8 cellular contexts compared by ENCODE assay signal in genomic region chr14:21846227-21846885, GRCh38.
DNase-seq lines count a peak whose midpoint lies in the region; ATAC-seq, FAIRE-seq and TF ChIP-seq lines count a peak whose summit lies in the region.

No MANE protein-coding gene starts in this region.

- peak; percentile 75 for TF ChIP-seq CTCF in GM12865 (IDR thresholded peaks at IDR 0.05; ENCODE audit: insufficient read depth, low read depth, low read length, missing control alignments)
- TF ChIP-seq CTCF in pancreas (IDR thresholded peaks at IDR 0.05): peak in 3 of 4 donors; percentile 33 to 48 (median 36)

- no peaks in the 10 kb centered on the region for H3K9me3 ChIP-seq in pancreas

- H3K4me3 ChIP-seq in GM12865 (ENCODE audit: low read depth, low read length) (no peak overlapping the region), pancreas (no peak overlapping the region)
- H3K4me3 ChIP-seq in Jurkat, Clone E6-1 (ENCODE audit: low read length): peak overlapping the region; percentile 48

- no peak overlapping the region for H3K27ac ChIP-seq in pancreas

- H3K27me3 ChIP-seq in pancreas: peaks cover 0 to 6% (median 0%) of the 10 kb centered on the region in 4 donors

- 21 to 30% methylated on average over 13 of the region's 13 CpGs for WGBS in pancreas, 2 donors

- H3K4me1 ChIP-seq in pancreas: no peaks in the 10 kb centered on the region

- ATAC-seq in pancreas (peak in 3 of 4 donors; percentile 39 to 75 (median 49)), GM18498 (IDR thresholded peaks at IDR 0.05; ENCODE audit: unreplicated experiment) (no peak)

- intact Hi-C loops in pancreas (cut with DNase I): no loop called here

- no peaks in the 10 kb centered on the region for H3K36me3 ChIP-seq in pancreas

- FAIRE-seq in pancreas (lab: Jason Lieb, UNC) (no peak), frontal cortex (lab: Jason Lieb, UNC) (no peak)

- peak; percentile 33 for DNase-seq in GM12865 (ENCODE audit: low read depth)
- DNase-seq in Jurkat, Clone E6-1 (ENCODE audit: low read depth, low spot score): peak; percentile 39
- peak; percentile 39 for DNase-seq in activated CD4-positive, CD25-positive, alpha-beta regulatory T cell treated with anti-CD3 and anti-CD28 coated beads, Interleukin-2, amount 50 U/mL, for 16 hours (ENCODE audit: low read depth, low spot score)
- DNase-seq in dermis blood vessel endothelial cell: peak; percentile 40
- DNase-seq in pancreas: peak in 4 of 6 donors; percentile 20 to 69 (median 36)
- no peak for DNase-seq in frontal cortex (ENCODE audit: low spot score in 2 of 2)
- no peak for DNase-seq in NCI-H2081 treated with DMSO at 0.1 percent for 48 hours (lab: John Stamatoyannopoulos, UW)

Comparison
In these comparisons a context has a peak if more than half of its experiments do, and no peak if none do; other contexts are left out.
1. DNase-seq: peak in GM12865 (single experiment), Jurkat, Clone E6-1 (single experiment), activated CD4-positive, CD25-positive, alpha-beta regulatory T cell treated with anti-CD3 and anti-CD28 coated beads, Interleukin-2, amount 50 U/mL, for 16 hours (single experiment), dermis blood vessel endothelial cell (single experiment) and pancreas (4 of 6); none in frontal cortex (0 of 2) and NCI-H2081 treated with DMSO at 0.1 percent for 48 hours (single experiment).